ENCODE assay signal across 22 cellular contexts in the genomic region with DNA sequence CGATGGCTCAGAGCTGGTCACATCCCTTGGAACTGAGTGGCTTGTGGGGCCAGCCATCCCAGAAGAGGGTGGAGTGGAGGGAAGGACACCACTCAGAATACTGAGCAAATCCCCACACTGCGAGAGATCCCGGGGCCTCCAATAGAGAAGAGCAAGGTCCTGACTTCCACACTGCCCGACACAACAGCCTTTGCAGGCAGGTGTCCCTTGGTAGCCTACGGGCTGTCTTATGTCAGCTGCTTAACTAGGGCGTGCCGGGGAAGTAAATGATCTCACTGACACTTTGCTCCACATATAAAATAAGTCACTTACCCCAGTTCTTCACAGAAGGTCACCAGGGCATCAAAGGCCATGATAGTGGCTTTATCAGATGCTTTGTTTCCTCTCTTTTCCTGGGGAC.
"Had no signal": no experiment of that assay in that cellular context is flagged by ENCODE, and none has a peak within 500 bp of the region (broad histone marks: within the 10 kb centered on the region; RNA-seq: fewer than 3 reads in every experiment).

No MANE protein-coding gene starts in this region.

- H3K4me1 ChIP-seq: gastrocnemius medialis, neural progenitor cell, tibial artery, uterus had no signal

- H3K4me3 ChIP-seq: esophagus muscularis mucosa, gastrocnemius medialis, lung, neural progenitor cell, ovary, smooth muscle cell, tibial artery, uterus had no signal

- H3K4me3 Mint-ChIP-seq: central memory CD8-positive, alpha-beta T cell; naive thymus-derived CD8-positive, alpha-beta T cell; neural progenitor cell had no signal

- H3K27me3 ChIP-seq: esophagus muscularis mucosa, gastrocnemius medialis, neural progenitor cell, ovary, tibial artery, uterus had no signal

- H3K9ac ChIP-seq: neural progenitor cell had no signal

- H3K27ac Mint-ChIP-seq: naive thymus-derived CD8-positive, alpha-beta T cell; neural progenitor cell; progenitor cell of endocrine pancreas had no signal

- H3K27ac ChIP-seq: epithelial cell of prostate, esophagus muscularis mucosa, gastrocnemius medialis, neural progenitor cell, ovary, tibial artery, uterus had no signal

- H3K36me3 ChIP-seq: neural progenitor cell, ovary, uterus had no signal

- H3K4me1 Mint-ChIP-seq: neural progenitor cell had no signal

- H3K9me3 ChIP-seq: esophagus muscularis mucosa, gastrocnemius medialis, ovary, tibial artery, uterus had no signal

- H3K9me3 Mint-ChIP-seq: central memory CD8-positive, alpha-beta T cell; naive thymus-derived CD8-positive, alpha-beta T cell; neural progenitor cell had no signal

- DNase-seq: effector memory CD4-positive, alpha-beta T cell; gastrocnemius medialis; glutamatergic neuron; left cardiac atrium; left ventricle myocardium superior; mesenchymal stem cell; midbrain; naive thymus-derived CD8-positive, alpha-beta T cell; nucleus accumbens; ovary; right cardiac atrium; stimulated activated CD4-positive, alpha-beta T cell treated with anti-CD3 and anti-CD28 coated beads, Interleukin-2, amount 100 ng/mL, for 48 hours; stimulated activated naive CD8-positive, alpha-beta T cell treated with anti-CD3 and anti-CD28 coated beads, Interleukin-15, Interleukin-2, amounts not matched to agents 100 U/mL and 50 U/mL, for 24 hours; tibial artery; uterus had no signal

- H3K27me3 Mint-ChIP-seq: central memory CD8-positive, alpha-beta T cell; naive thymus-derived CD8-positive, alpha-beta T cell; progenitor cell of endocrine pancreas had no signal

- ATAC-seq: gastrocnemius medialis; left cardiac atrium; left ventricle myocardium superior; naive thymus-derived CD8-positive, alpha-beta T cell; right cardiac atrium; stimulated activated naive CD8-positive, alpha-beta T cell treated with anti-CD3 and anti-CD28 coated beads, Interleukin-15, Interleukin-2, amounts not matched to agents 100 U/mL and 50 U/mL, for 24 hours had no signal
